In genomic region chr5:55869847-55870246, GRCh38 we compare ENCODE assay signal across 18 cellular contexts. TPM values are rescaled to one million over a fixed set of nuclear protein-coding genes. Genes with fewer than 3 reads are reported as not detected.
DNase-seq lines count a peak whose midpoint lies in the region; ATAC-seq, FAIRE-seq and TF ChIP-seq lines count a peak whose summit lies in the region.
"Had no signal": no experiment of that assay in that cellular context is flagged by ENCODE, and none has a peak within 500 bp of the region (broad histone marks: within the 10 kb centered on the region; RNA-seq: fewer than 3 reads in every experiment).

No MANE protein-coding gene starts in this region.

- H3K56ac ChIP-seq in IMR-90 (ENCODE audit: extremely low read depth, insufficient read depth, low read length) = no peak overlapping the region

- H3K4me2 ChIP-seq in HepG2 (ENCODE audit: low read depth, low read length) = no peak overlapping the region
- no peak overlapping the region for H3K4me2 ChIP-seq in IMR-90 (ENCODE audit: low read depth, low read length)
- H3K4me2 ChIP-seq in K562 (ENCODE audit: insufficient read depth, low read length) = no peak overlapping the region

- H3K27ac ChIP-seq in HepG2 (ENCODE audit: extremely low read length, insufficient read depth, low read length) (no peak overlapping the region), right lobe of liver (no peak overlapping the region), IMR-90 (ENCODE audit: insufficient read depth, low read length) (no peak overlapping the region), K562 (ENCODE audit: extremely low read depth, low read depth, low read length) (no peak overlapping the region), aorta (ENCODE audit: low read depth in 1 of 2, low read length in 2 of 2) (no peak overlapping the region)
- H3K27ac ChIP-seq: C4-2B had no signal

- no peak overlapping the region for H3K27ac Mint-ChIP-seq in glutamatergic neuron (ENCODE audit: unreplicated experiment)
- H3K27ac Mint-ChIP-seq: CD8-positive, alpha-beta T cell; H9 had no signal

- H3K18ac ChIP-seq in IMR-90 (ENCODE audit: low read depth, low read length) = no peak overlapping the region

- no peaks in the 10 kb centered on the region for H3K9me3 Mint-ChIP-seq in glutamatergic neuron (ENCODE audit: unreplicated experiment)
- H3K9me3 Mint-ChIP-seq: CD8-positive, alpha-beta T cell; H9; HFFc6 had no signal

- no peak for FAIRE-seq in HepG2 (lab: Jason Lieb, UNC)
- FAIRE-seq in K562 (lab: Jason Lieb, UNC) = no peak
- FAIRE-seq: GM19239, HTR-8/SVneo had no signal

- no peak overlapping the region for H4K91ac ChIP-seq in IMR-90 (ENCODE audit: insufficient read depth, low read depth, low read length)

- no peak overlapping the region for H3K14ac ChIP-seq in IMR-90 (replicated peaks; ENCODE audit: low read depth, low read length)

- H3K4me3 Mint-ChIP-seq in glutamatergic neuron (ENCODE audit: unreplicated experiment) = no peak overlapping the region
- H3K4me3 Mint-ChIP-seq: CD8-positive, alpha-beta T cell; H9; HFFc6 had no signal

- TF ChIP-seq EP300 in HepG2 (IDR thresholded peaks at IDR 0.05; ENCODE audit: low read depth in 2 of 2, low read length in 2 of 2) (no peak), HepG2 (CRISPR knock-in tag; IDR thresholded peaks at IDR 0.05; ENCODE audit: borderline replicate concordance) (no peak), K562 (IDR thresholded peaks at IDR 0.05; ENCODE audit: low read length) (no peak)

- H3K27me3 ChIP-seq in HepG2 (ENCODE audit: control insufficient read depth in 1 of 2, insufficient read depth in 2 of 2, low read length in 2 of 2) (no peaks in the 10 kb centered on the region), right lobe of liver (no peaks in the 10 kb centered on the region), IMR-90 (ENCODE audit: control insufficient read depth, insufficient read depth, low read length) (no peaks in the 10 kb centered on the region), K562 (ENCODE audit: control insufficient read depth in 2 of 2, insufficient read depth in 2 of 2, low read length in 2 of 2) (peaks cover 0 to under 1% of the 10 kb centered on the region in 2 experiments; a peak in 2 of 5 replicates), aorta (ENCODE audit: control insufficient read depth in 1 of 2, insufficient read depth in 2 of 2, low read length in 1 of 2) (no peaks in the 10 kb centered on the region)

- in situ Hi-C loops in HepG2 (cut with HindIII; ENCODE audit: extremely low pct_ligation_motif_present, low pct_unique_long_range_greater_than_20kb) (no loop called here), IMR-90 (cut with MboI; ENCODE audit: low sequenced_read_pairs) (no loop called here), K562 (cut with MboI) (no loop called here)

- ATAC-seq in HepG2 (no peak), right lobe of liver (no peak), IMR-90 (ENCODE audit: low read depth) (no peak), K562 (no peak), aorta (ENCODE audit: low FRiP score) (no peak)
- ATAC-seq: CD8-positive, alpha-beta T cell had no signal

- H2BK15ac ChIP-seq in IMR-90 (ENCODE audit: low read depth, low read length) = no peak overlapping the region

- TF ChIP-seq POLR2A in HepG2 (IDR thresholded peaks at IDR 0.05; ENCODE audit: insufficient read depth in 1 of 2, low read depth in 2 of 2, low read length in 2 of 2) (no peak), right lobe of liver (IDR thresholded peaks at IDR 0.05) (no peak), IMR-90 (IDR thresholded peaks at IDR 0.05; ENCODE audit: low read depth, low read length) (no peak), K562 (conservative IDR thresholded peaks at IDR 0.05) (no peak)

- H4K20me1 ChIP-seq in HepG2 (ENCODE audit: insufficient read depth, low read length) (no peaks in the 10 kb centered on the region), IMR-90 (ENCODE audit: insufficient read depth, low read length) (no peaks in the 10 kb centered on the region; the same call in 1 of the 2 replicates), K562 (replicated peaks; ENCODE audit: control insufficient read depth, insufficient read depth, low read length) (no peaks in the 10 kb centered on the region)

- dilution Hi-C loops in IMR-90 (cut with HindIII; ENCODE audit: low sequenced_read_pairs, unreplicated experiment) = no loop called here

- intact Hi-C loops in HepG2 (cut with micrococcal nuclease; ENCODE audit: unreplicated experiment) = no loop called here
- intact Hi-C loops in right lobe of liver (cut with DNase I) = no loop called here
- intact Hi-C loops in IMR-90 (cut with micrococcal nuclease) = no loop called here
- intact Hi-C loops in K562 (cut with micrococcal nuclease) = no loop called here
- intact Hi-C loops in aorta (cut with DNase I) = no loop called here

- H3K23ac ChIP-seq in IMR-90 (ENCODE audit: low read depth, low read length) = no peak overlapping the region

- H2BK20ac ChIP-seq in IMR-90 (ENCODE audit: low read depth, low read length) = no peak overlapping the region

- no peak for TF ChIP-seq RAD21 in HepG2 (CRISPR knock-in tag; IDR thresholded peaks at IDR 0.05)
- no peak for TF ChIP-seq RAD21 in IMR-90 (IDR thresholded peaks at IDR 0.05; ENCODE audit: low read length)
- no peak for TF ChIP-seq RAD21 in K562 (CRISPR knock-in tag; conservative IDR thresholded peaks at IDR 0.05 in 1 of 2, IDR thresholded peaks at IDR 0.05 in 1 of 2)

- H4K5ac ChIP-seq in IMR-90 (ENCODE audit: low read depth, low read length) = no peak overlapping the region

- no peaks in the 10 kb centered on the region for H3K4me1 Mint-ChIP-seq in glutamatergic neuron (ENCODE audit: low read depth, unreplicated experiment)
- H3K4me1 Mint-ChIP-seq: H9 had no signal

- H2AFZ ChIP-seq in HepG2 (ENCODE audit: low read length) (no peak overlapping the region), IMR-90 (replicated peaks; ENCODE audit: low read length, poor library complexity) (no peak overlapping the region), K562 (ENCODE audit: low read depth, low read length) (no peak overlapping the region)

- CTCF ChIA-PET in HepG2 (lab: Yijun Ruan, JAX; ENCODE audit: low intra/inter-chr PET ratio, low total read pairs) (no interaction called here), IMR-90 (lab: Yijun Ruan, JAX) (interaction anchor here (0.6 to 1.0 kb wide), 2 partner anchors 26 to 265 kb away, joined by 3 to 4 read pairs; no protein-coding TSS in a partner anchor), K562 (lab: Yijun Ruan, JAX; ENCODE audit: low intra/inter-chr PET ratio) (no interaction called here)

- H4K8ac ChIP-seq in IMR-90 (ENCODE audit: low read depth in 2 of 2, low read length in 2 of 2) = no peak overlapping the region

- BruUV-seq in HepG2 (replicated peaks; lab: Mats Ljungman, UMichigan) = no TSS peak
- no TSS peak for BruUV-seq in IMR-90 (replicated peaks; lab: Mats Ljungman, UMichigan)
- no TSS peak for BruUV-seq in K562 (replicated peaks; lab: Mats Ljungman, UMichigan)

- WGBS in HepG2 (ENCODE audit: low lambda C conversion rate) = 64% methylated on average over 4 of the region's 4 CpGs
- WGBS in right lobe of liver (ENCODE audit: insufficient coverage, low coverage, low lambda C conversion rate, missing lambda C conversion rate) = 93% methylated on average over 4 of the region's 4 CpGs
- WGBS in IMR-90 (ENCODE audit: extremely low coverage in 2 of 2, insufficient read length in 1 of 2), 2 experiments = no CpG with 5 or more reads among the region's 4 CpGs
- WGBS in K562 (ENCODE audit: insufficient coverage, low coverage, missing lambda C conversion rate) = 13% methylated on average over 4 of the region's 4 CpGs
- 92 to 94% methylated on average over 4 of the region's 4 CpGs for WGBS in aorta, 2 donors

- H3K36me3 ChIP-seq in HepG2 (replicated peaks in 1 of 2; ENCODE audit: control insufficient read depth in 1 of 2, insufficient read depth in 2 of 2, low read length in 2 of 2) (no peaks in the 10 kb centered on the region), right lobe of liver (no peaks in the 10 kb centered on the region), IMR-90 (ENCODE audit: control insufficient read depth, insufficient read depth, low read length) (no peaks in the 10 kb centered on the region), K562 (ENCODE audit: control insufficient read depth, insufficient read depth, low read length) (no peaks in the 10 kb centered on the region), aorta (ENCODE audit: control insufficient read depth in 1 of 2, insufficient read depth in 2 of 2, low read length in 1 of 2) (no peaks in the 10 kb centered on the region)
- H3K36me3 ChIP-seq: BE2C had no signal

- H2BK5ac ChIP-seq in IMR-90 (ENCODE audit: low read depth, low read length, poor library complexity, severe bottlenecking) = no peak overlapping the region

- peaks cover 2% of the 10 kb centered on the region for H3K27me3 Mint-ChIP-seq in glutamatergic neuron (ENCODE audit: unreplicated experiment)

- no peaks in the 10 kb centered on the region for H3K79me1 ChIP-seq in IMR-90 (ENCODE audit: low read depth in 1 of 2, low read length in 2 of 2)

- TF ChIP-seq CTCF in HepG2 (CRISPR knock-in tag; IDR thresholded peaks at IDR 0.05) (no peak), right lobe of liver (IDR thresholded peaks at IDR 0.05) (no peak), IMR-90 (conservative IDR thresholded peaks at IDR 0.05; ENCODE audit: low read depth, low read length) (no peak), K562 (IDR thresholded peaks at IDR 0.05 in 2 of 3, conservative IDR thresholded peaks at IDR 0.05 in 1 of 3; ENCODE audit: insufficient read depth in 2 of 3, low read depth in 1 of 3, low read length in 3 of 3) (no peak), glutamatergic neuron (IDR thresholded peaks at IDR 0.05; ENCODE audit: partially characterized antibody, unreplicated experiment) (no peak)

- H3K4me1 ChIP-seq in HepG2 (ENCODE audit: insufficient read depth, low read length) = peaks cover 47% of the 10 kb centered on the region
- H3K4me1 ChIP-seq in right lobe of liver = no peaks in the 10 kb centered on the region
- no peaks in the 10 kb centered on the region; the same call in 1 of the 2 replicates for H3K4me1 ChIP-seq in IMR-90 (ENCODE audit: control insufficient read depth, insufficient read depth, low read length)
- no peaks in the 10 kb centered on the region; a peak in 1 of 5 replicates for H3K4me1 ChIP-seq in K562 (replicated peaks in 1 of 2; ENCODE audit: control insufficient read depth in 2 of 2, insufficient read depth in 2 of 2, low read length in 2 of 2)
- peaks cover 0 to 3% of the 10 kb centered on the region in 2 donors for H3K4me1 ChIP-seq in aorta (ENCODE audit: control insufficient read depth in 1 of 2, insufficient read depth in 2 of 2, low read length in 2 of 2)
- H3K4me1 ChIP-seq: BE2C, Caco-2 had no signal

- H3K79me2 ChIP-seq in HepG2 (ENCODE audit: insufficient read depth, low read length) (no peaks in the 10 kb centered on the region), K562 (ENCODE audit: control insufficient read depth, insufficient read depth, low read length) (no peaks in the 10 kb centered on the region)

- H3K4me3 ChIP-seq in HepG2 (replicated peaks in 1 of 3; ENCODE audit: insufficient read depth in 1 of 3, low read depth in 2 of 3, low read length in 3 of 3) (no peak overlapping the region), right lobe of liver (no peak overlapping the region), IMR-90 (ENCODE audit: insufficient read depth, low read depth, low read length) (no peak overlapping the region), K562 (no peak overlapping the region), aorta (ENCODE audit: low read length in 2 of 2) (no peak overlapping the region)

- H3K36me3 Mint-ChIP-seq in glutamatergic neuron (ENCODE audit: unreplicated experiment) = no peaks in the 10 kb centered on the region
- H3K36me3 Mint-ChIP-seq: CD8-positive, alpha-beta T cell had no signal

- no peak for DNase-seq in HepG2 (ENCODE audit: low spot score)
- no peak for DNase-seq in right lobe of liver
- DNase-seq in IMR-90 = no peak
- no peak for DNase-seq in K562 (ENCODE audit: extremely low read depth in 1 of 4, low spot score in 3 of 4)
- DNase-seq in T-helper 1 cell = no peak
- DNase-seq in glutamatergic neuron = no peak
- no peak for DNase-seq in aorta
- DNase-seq: BE2C; Caco-2; CD8-positive, alpha-beta T cell; DND-41; GF-D8; GOT3; H9; HFFc6 had no signal

- H2BK120ac ChIP-seq in IMR-90 (ENCODE audit: low read depth, low read length) = no peak overlapping the region

- H3K9me3 ChIP-seq in HepG2 (ENCODE audit: low read length) = no peaks in the 10 kb centered on the region
- H3K9me3 ChIP-seq in right lobe of liver = no peaks in the 10 kb centered on the region
- no peaks in the 10 kb centered on the region for H3K9me3 ChIP-seq in IMR-90 (ENCODE audit: control insufficient read depth, insufficient read depth, low read length)
- H3K9me3 ChIP-seq in K562 (replicated peaks; ENCODE audit: control insufficient read depth, insufficient read depth, low read depth, low read length) = no peaks in the 10 kb centered on the region
- H3K9me3 ChIP-seq in aorta (ENCODE audit: control insufficient read depth, low read length) = no peaks in the 10 kb centered on the region
- H3K9me3 ChIP-seq: BE2C had no signal

- no peak overlapping the region for H2AK5ac ChIP-seq in IMR-90 (ENCODE audit: low read depth, low read length)

- no peak overlapping the region for H3K9ac ChIP-seq in HepG2 (ENCODE audit: insufficient read depth, low read depth, low read length)
- H3K9ac ChIP-seq in IMR-90 (ENCODE audit: low read depth, low read length) = no peak overlapping the region
- no peak overlapping the region for H3K9ac ChIP-seq in K562 (ENCODE audit: insufficient read depth in 1 of 2, low read depth in 2 of 2, low read length in 2 of 2)

- no peak overlapping the region for H2AK9ac ChIP-seq in IMR-90 (replicated peaks; ENCODE audit: low read depth, low read length, poor library complexity)

- POLR2A ChIA-PET in HepG2 (lab: Yijun Ruan, JAX) = no interaction called here
- POLR2A ChIA-PET in IMR-90 (lab: Charles Lee; ENCODE audit: unreplicated experiment) = no interaction called here
- POLR2A ChIA-PET in K562 (lab: Yijun Ruan, JAX) = interaction anchor here (0.6 to 1.2 kb wide), 2 partner anchors 15 to 37 kb away, joined by 3 read pairs; no protein-coding TSS in a partner anchor

- no peak overlapping the region for H3K4ac ChIP-seq in IMR-90 (ENCODE audit: low read depth, low read length)

- H3K9me1 ChIP-seq in IMR-90 (ENCODE audit: insufficient read depth, low read length) (peaks cover 4% of the 10 kb centered on the region; the same call in 1 of the 2 replicates), K562 (ENCODE audit: control insufficient read depth, insufficient read depth, low read length) (no peaks in the 10 kb centered on the region)

RNA-seq across cellular contexts. Expression of gene IL31RA, which starts 18.7 kb away (rescaled TPM):
- total RNA-seq in HepG2 (2016; rRNA removed; fragmentation: Illumina TruSeq; extraction: Trizol) (not detected in 2 replicates), right lobe of liver (not detected), IMR-90 (2012; rRNA removed) (0.56 and 0.90 TPM in 2 replicates), K562 (2014; rRNA removed) (not detected in 2 replicates), K562 (2014; rRNA removed; fragmentation: Illumina TruSeq; extraction: Trizol) (not detected in 2 replicates), K562 (2015; rRNA removed; fragmentation: Illumina TruSeq; extraction: Trizol) (not detected in 2 replicates), K562 (2021) (not detected in 2 replicates), glutamatergic neuron (ENCODE audit: unreplicated experiment) (not detected), aorta (1 to 10 TPM; 2.3 to 3.7 TPM)
- total RNA-seq in HepG2 (2016; cell fraction: cytosol; rRNA removed; fragmentation: Illumina TruSeq; extraction: Trizol; ENCODE audit: low read depth) = not detected in 2 replicates
- 0.06 and 0.07 TPM in 2 replicates for total RNA-seq in HepG2 (2016; cell fraction: insoluble cytoplasmic fraction; rRNA removed; fragmentation: Illumina TruSeq; extraction: Trizol)
- not detected in 2 replicates for total RNA-seq in HepG2 (2016; cell fraction: membrane; rRNA removed; fragmentation: Illumina TruSeq; extraction: Trizol)
- total RNA-seq in HepG2 (2016; cell fraction: nucleus; rRNA removed; fragmentation: Illumina TruSeq; extraction: Trizol) = not detected in 2 replicates
- polyA plus RNA-seq in HepG2 (2011; rRNA removed) (0.05 TPM in 1 of 2 replicates, not detected in the other), IMR-90 (2012; rRNA removed) (0.34 and 0.39 TPM in 2 replicates), K562 (2011; rRNA removed) (not detected in 2 replicates), K562 (2014; fragmentation: Illumina TruSeq; extraction: Trizol) (not detected in 2 replicates), K562 (2014; fragmentation: Nextera tagmentation; extraction: Ambion mirVana) (not detected), K562 (2014; rRNA removed) (not detected in 2 replicates), aorta (1 to 10 TPM in 1 of 2 donors, under 1 TPM in 1; 0.36 to 1.3 TPM)
- polyA plus RNA-seq in HepG2 (2011; cell fraction: cytosol; rRNA removed) = 0.06 TPM in 1 of 2 replicates, not detected in the other
- polyA plus RNA-seq in HepG2 (2011; cell fraction: nucleus; rRNA removed) = not detected in 2 replicates
- polyA plus RNA-seq in HepG2 (2012) = 0.11 TPM in 1 of 2 replicates, not detected in the other
- polyA plus RNA-seq in HepG2 (2016; cell fraction: cytosol; fragmentation: Illumina TruSeq; extraction: Trizol; ENCODE audit: low read depth) = not detected in 2 replicates
- not detected in 2 replicates for polyA plus RNA-seq in HepG2 (2016; cell fraction: insoluble cytoplasmic fraction; fragmentation: Illumina TruSeq; extraction: Trizol; ENCODE audit: low read depth)
- not detected in 2 replicates for polyA plus RNA-seq in HepG2 (2016; cell fraction: membrane; fragmentation: Illumina TruSeq; extraction: Trizol; ENCODE audit: low read depth)
- polyA plus RNA-seq in HepG2 (2016; cell fraction: nucleus; fragmentation: Illumina TruSeq; extraction: Trizol; ENCODE audit: insufficient read depth, low read depth) = not detected in 2 replicates
- polyA minus RNA-seq in HepG2 (2011; rRNA and poly(A)+ RNA removed; ENCODE audit: low replicate concordance) = not detected in 2 replicates
- polyA minus RNA-seq in HepG2 (2011; cell fraction: cytosol; rRNA and poly(A)+ RNA removed) = not detected in 2 replicates
- not detected in 2 replicates for polyA minus RNA-seq in HepG2 (2011; cell fraction: nucleus; rRNA and poly(A)+ RNA removed)
- polyA plus RNA-seq in IMR-90 (2012; cell fraction: cytosol; rRNA removed) = 0.10 and 0.13 TPM in 2 replicates
- polyA plus RNA-seq in IMR-90 (2012; cell fraction: nucleus; rRNA removed; ENCODE audit: low replicate concordance) = 0.07 and 0.80 TPM in 2 replicates
- not detected in 2 replicates for total RNA-seq in K562 (2011; cell fraction: chromatin; rRNA removed; ENCODE audit: low replicate concordance)
- total RNA-seq in K562 (2011; cell fraction: nucleolus; rRNA removed) = not detected in 2 replicates
- not detected in 2 replicates for total RNA-seq in K562 (2011; cell fraction: nucleoplasm; rRNA removed)
- polyA plus RNA-seq in K562 (2011; cell fraction: cytosol; rRNA removed) = not detected in 2 replicates
- polyA plus RNA-seq in K562 (2011; cell fraction: nucleus; rRNA removed) = not detected in 2 replicates
- polyA plus RNA-seq in K562 (2012) = 0.06 TPM in 1 of 2 replicates, not detected in the other
- not detected in 2 replicates for polyA minus RNA-seq in K562 (2011; rRNA and poly(A)+ RNA removed)
- not detected in 2 replicates for polyA minus RNA-seq in K562 (2011; cell fraction: cytosol; rRNA and poly(A)+ RNA removed)
- polyA minus RNA-seq in K562 (2011; cell fraction: nucleus; rRNA and poly(A)+ RNA removed) = not detected in 2 replicates
- total RNA-seq: Caco-2; CD8-positive, alpha-beta T cell had no signal

Comparison
In these comparisons a context has a peak if more than half of its experiments do, and no peak if none do; other contexts are left out.
1. Of the 241 proteins assayed by ChIP-seq in both HepG2 and K562: peak only in HepG2: MAFF and MAFK; only in K562: none; in both: none; in neither: 239.